In genomic region chr4:163385466-163385865, GRCh38 we compare ENCODE assay signal across 1 cellular context.
TF ChIP-seq lines count a peak whose summit lies in the region.

No MANE protein-coding gene starts in this region.

TF ChIP-seq in GM23338, 12 proteins besides CTCF, POLR2A, EP300 and RAD21 (continued from another document):
- no peak for TF ChIP-seq EZH2phosphoT487 (IDR thresholded peaks at IDR 0.05; ENCODE audit: unreplicated experiment)
